26 cellular contexts compared by ENCODE assay signal in the genomic region with DNA sequence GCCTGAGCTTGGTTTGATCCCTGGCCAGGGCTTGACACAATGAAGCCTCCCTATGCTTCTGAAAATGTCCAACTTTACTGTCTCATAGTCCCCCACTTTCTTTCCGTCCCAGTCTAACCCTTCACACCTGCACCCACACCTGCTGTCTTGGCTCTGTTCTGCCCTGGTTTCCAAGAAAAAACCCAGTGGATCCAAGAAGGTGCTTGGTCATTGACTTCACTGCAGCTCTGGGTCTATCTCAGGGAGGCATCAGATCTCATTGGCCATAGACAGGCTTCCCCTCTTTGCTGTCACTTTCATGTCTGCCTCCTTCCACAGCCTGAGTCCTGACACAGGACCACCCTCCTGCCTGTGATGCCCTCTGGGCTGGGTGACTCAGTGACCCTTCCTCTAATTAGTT.
"Had no signal": no experiment of that assay in that cellular context is flagged by ENCODE, and none has a peak within 500 bp of the region (broad histone marks: within the 10 kb centered on the region; RNA-seq: fewer than 3 reads in every experiment).

No MANE protein-coding gene starts in this region.

- DNase-seq: activated CD4-positive, alpha-beta T cell treated with anti-CD3 and anti-CD28 coated beads, Interleukin-2, amount 10 ng/mL, durations not matched to agents 24 days and 14 days; activated CD4-positive, alpha-beta T cell treated with anti-CD3 and anti-CD28 coated beads, Interleukin-2, amount 50 U/mL, for 4 hours; activated CD8-positive, alpha-beta T cell treated with anti-CD3 and anti-CD28 coated beads, Interleukin-2, amount 10 ng/mL, durations not matched to agents 7 days and 5 days; activated naive CD4-positive, alpha-beta T cell treated with anti-CD3 and anti-CD28 coated beads, Interleukin-2, amount 10 ng/mL, durations not matched to agents 7 days and 5 days; activated naive CD8-positive, alpha-beta T cell treated with anti-CD3 and anti-CD28 coated beads, Interleukin-2, amount 50 U/mL, for 24 hours; activated T-cell treated with anti-CD3 and anti-CD28 coated beads, Interleukin-2, amount 50 U/mL, for 24 hours; anterior cingulate cortex; central memory CD4-positive, alpha-beta T cell; MG63; MV-4-11; NCI-H1092; NCI-H1436 treated with DMSO at 0.1 percent for 48 hours; NCI-H1694 treated with DMSO at 0.1 percent for 48 hours; NCI-H2029; NCI-H510A; NCI-H526; NCI-H748 treated with DMSO at 0.1 percent for 48 hours; PC-9; Right ventricle myocardium superior; SW 1271; T-helper 1 cell; T-helper 2 cell; T-helper 9 cell had no signal

- H3K4me3 Mint-ChIP-seq: activated CD4-positive, alpha-beta T cell treated with anti-CD3 and anti-CD28 coated beads, Interleukin-2, amount 10 ng/mL, durations not matched to agents 24 days and 14 days; activated CD8-positive, alpha-beta T cell treated with anti-CD3 and anti-CD28 coated beads, Interleukin-2, amount 10 ng/mL, durations not matched to agents 7 days and 5 days; activated naive CD4-positive, alpha-beta T cell treated with anti-CD3 and anti-CD28 coated beads, Interleukin-2, amount 10 ng/mL, durations not matched to agents 7 days and 5 days; activated naive CD8-positive, alpha-beta T cell; activated naive CD8-positive, alpha-beta T cell treated with anti-CD3 and anti-CD28 coated beads, Interleukin-2, amount 50 U/mL, for 24 hours; activated T-cell treated with anti-CD3 and anti-CD28 coated beads, Interleukin-2, amount 50 U/mL, for 24 hours; brain had no signal

- H3K4me3 ChIP-seq: MG63, PC-9 had no signal

- H3K4me1 Mint-ChIP-seq: activated CD4-positive, alpha-beta T cell treated with anti-CD3 and anti-CD28 coated beads, Interleukin-2, amount 10 ng/mL, durations not matched to agents 24 days and 14 days; activated naive CD4-positive, alpha-beta T cell treated with anti-CD3 and anti-CD28 coated beads, Interleukin-2, amount 10 ng/mL, durations not matched to agents 7 days and 5 days; activated naive CD8-positive, alpha-beta T cell treated with anti-CD3 and anti-CD28 coated beads, Interleukin-2, amount 50 U/mL, for 24 hours had no signal

- H3K36me3 Mint-ChIP-seq: activated naive CD4-positive, alpha-beta T cell treated with anti-CD3 and anti-CD28 coated beads, Interleukin-2, amount 10 ng/mL, durations not matched to agents 7 days and 5 days; activated naive CD8-positive, alpha-beta T cell; brain had no signal

- H3K9me3 ChIP-seq: MG63 had no signal

- H3K36me3 ChIP-seq: MG63 had no signal

- ATAC-seq: activated CD8-positive, alpha-beta T cell treated with anti-CD3 and anti-CD28 coated beads, Interleukin-2, amount 10 ng/mL, durations not matched to agents 7 days and 5 days; activated naive CD8-positive, alpha-beta T cell treated with anti-CD3 and anti-CD28 coated beads, Interleukin-2, amount 50 U/mL, for 24 hours had no signal

- H3K27ac ChIP-seq: PC-9 had no signal

- H3K4me2 ChIP-seq: PC-9 had no signal

- H3K27ac Mint-ChIP-seq: activated CD4-positive, alpha-beta T cell treated with anti-CD3 and anti-CD28 coated beads, Interleukin-2, amount 10 ng/mL, durations not matched to agents 24 days and 14 days; activated CD8-positive, alpha-beta T cell treated with anti-CD3 and anti-CD28 coated beads, Interleukin-2, amount 10 ng/mL, durations not matched to agents 7 days and 5 days; activated naive CD4-positive, alpha-beta T cell treated with anti-CD3 and anti-CD28 coated beads, Interleukin-2, amount 10 ng/mL, durations not matched to agents 7 days and 5 days; activated naive CD8-positive, alpha-beta T cell; activated naive CD8-positive, alpha-beta T cell treated with anti-CD3 and anti-CD28 coated beads, Interleukin-2, amount 50 U/mL, for 24 hours; activated T-cell treated with anti-CD3 and anti-CD28 coated beads, Interleukin-2, amount 50 U/mL, for 24 hours; activated T-helper 2 cell treated with anti-CD3 and anti-CD28 coated beads, Interferon-gamma antibody, Interleukin-2, Interleukin-4, amounts not matched to agents 10 μg/mL and 5 μg/mL and 100 μg/mL, durations not matched to agents 14 hours and 24 hours and 36 hours; brain had no signal

- H3K9me3 Mint-ChIP-seq: activated CD4-positive, alpha-beta T cell treated with anti-CD3 and anti-CD28 coated beads, Interleukin-2, amount 10 ng/mL, durations not matched to agents 24 days and 14 days; activated naive CD4-positive, alpha-beta T cell treated with anti-CD3 and anti-CD28 coated beads, Interleukin-2, amount 10 ng/mL, durations not matched to agents 7 days and 5 days; activated naive CD8-positive, alpha-beta T cell treated with anti-CD3 and anti-CD28 coated beads, Interleukin-2, amount 50 U/mL, for 24 hours; activated T-cell treated with anti-CD3 and anti-CD28 coated beads, Interleukin-2, amount 50 U/mL, for 24 hours; activated T-helper 2 cell treated with anti-CD3 and anti-CD28 coated beads, Interferon-gamma antibody, Interleukin-2, Interleukin-4, amounts not matched to agents 10 μg/mL and 5 μg/mL and 100 μg/mL, durations not matched to agents 14 hours and 24 hours and 36 hours; brain had no signal

- H2AFZ ChIP-seq: PC-9 had no signal
